Comparison of ENCODE assay signal across 12 cellular contexts in genomic region chr16:4347010-4347409, GRCh38. TPM values are rescaled to one million over a fixed set of nuclear protein-coding genes. Genes with fewer than 3 reads are reported as not detected.
DNase-seq lines count a peak whose midpoint lies in the region; ATAC-seq, FAIRE-seq and TF ChIP-seq lines count a peak whose summit lies in the region.
"Had no signal": no experiment of that assay in that cellular context is flagged by ENCODE, and none has a peak within 500 bp of the region (broad histone marks: within the 10 kb centered on the region; RNA-seq: fewer than 3 reads in every experiment).

No MANE protein-coding gene starts in this region.

- DNase-seq in stimulated activated naive CD8-positive, alpha-beta T cell treated with anti-CD3 and anti-CD28 coated beads, Interleukin-15, Interleukin-2, amounts not matched to agents 100 U/mL and 50 U/mL, for 24 hours, result no peak
- DNase-seq in activated CD8-positive, alpha-beta T cell treated with anti-CD3 and anti-CD28 coated beads, Interleukin-2, amount 10 ng/mL, durations not matched to agents 7 days and 5 days, result no peak
- DNase-seq in lung (ENCODE audit: low spot score) (peak; percentile 60), SJCRH30 (no peak), NCI-H526 (lab: John Stamatoyannopoulos, UW) (no peak), urothelium cell line (ENCODE audit: low spot score) (no peak), dedifferentiated amniotic fluid mesenchymal stem cell (ENCODE audit: extremely low spot score) (no peak)
- DNase-seq: effector CD4-positive, alpha-beta T cell; NCI-H2081 treated with DMSO at 0.1 percent for 48 hours; uterus had no signal

- no peak overlapping the region for H3K4me3 Mint-ChIP-seq in stimulated activated naive CD8-positive, alpha-beta T cell treated with anti-CD3 and anti-CD28 coated beads, Interleukin-15, Interleukin-2, amounts not matched to agents 100 ng/mL and 50 ng/mL, for 24 hours
- H3K4me3 Mint-ChIP-seq in activated CD8-positive, alpha-beta T cell treated with anti-CD3 and anti-CD28 coated beads, Interleukin-2, amount 10 ng/mL, durations not matched to agents 7 days and 5 days, result no peak overlapping the region

- H3K36me3 ChIP-seq in lung (ENCODE audit: control insufficient read depth in 2 of 2, insufficient read depth in 2 of 2, low read length in 2 of 2) (peaks cover 0 to 3% of the 10 kb centered on the region in 2 donors), SJCRH30 (no peaks in the 10 kb centered on the region)
- H3K36me3 ChIP-seq: uterus had no signal

- H3K4me1 ChIP-seq in lung (ENCODE audit: control insufficient read depth in 2 of 2, insufficient read depth in 2 of 2, low read length in 2 of 2), result peaks cover 0 to 19% of the 10 kb centered on the region in 2 donors
- H3K4me1 ChIP-seq in SJCRH30, result 0 out of 2 replicates have a peak, but pooled peaks cover 2% of the 10 kb centered on the region
- H3K4me1 ChIP-seq: uterus had no signal

- FAIRE-seq in urothelium cell line (lab: Jason Lieb, UNC), result no peak
- FAIRE-seq: GM12891 had no signal

- no peaks in the 10 kb centered on the region for H3K27me3 ChIP-seq in lung (ENCODE audit: control insufficient read depth, insufficient read depth)
- H3K27me3 ChIP-seq in SJCRH30, result no peaks in the 10 kb centered on the region
- H3K27me3 ChIP-seq: uterus had no signal

- H3K36me3 Mint-ChIP-seq in stimulated activated naive CD8-positive, alpha-beta T cell treated with anti-CD3 and anti-CD28 coated beads, Interleukin-15, Interleukin-2, amounts not matched to agents 100 ng/mL and 50 ng/mL, for 24 hours (ENCODE audit: low read depth), result peaks cover 5% of the 10 kb centered on the region
- peaks cover 13% of the 10 kb centered on the region for H3K36me3 Mint-ChIP-seq in activated CD8-positive, alpha-beta T cell treated with anti-CD3 and anti-CD28 coated beads, Interleukin-2, amount 10 ng/mL, durations not matched to agents 7 days and 5 days (ENCODE audit: low read depth)

- no peaks in the 10 kb centered on the region for H3K9me3 Mint-ChIP-seq in stimulated activated naive CD8-positive, alpha-beta T cell treated with anti-CD3 and anti-CD28 coated beads, Interleukin-15, Interleukin-2, amounts not matched to agents 100 ng/mL and 50 ng/mL, for 24 hours
- no peaks in the 10 kb centered on the region for H3K9me3 Mint-ChIP-seq in activated CD8-positive, alpha-beta T cell treated with anti-CD3 and anti-CD28 coated beads, Interleukin-2, amount 10 ng/mL, durations not matched to agents 7 days and 5 days (ENCODE audit: insufficient read depth)

- no peaks in the 10 kb centered on the region for H3K9me3 ChIP-seq in lung (ENCODE audit: control insufficient read depth in 2 of 2, insufficient read depth in 1 of 2, low read length in 1 of 2)
- H3K9me3 ChIP-seq in SJCRH30 (replicated peaks), result no peaks in the 10 kb centered on the region
- H3K9me3 ChIP-seq: uterus had no signal

- H3K27ac ChIP-seq in lung (ENCODE audit: low read depth in 1 of 2, low read length in 1 of 2) (peak overlapping the region in 1 of 2 donors; percentile 85), SJCRH30 (no peak overlapping the region)
- H3K27ac ChIP-seq: uterus had no signal

- no peaks in the 10 kb centered on the region for H3K27me3 Mint-ChIP-seq in stimulated activated naive CD8-positive, alpha-beta T cell treated with anti-CD3 and anti-CD28 coated beads, Interleukin-15, Interleukin-2, amounts not matched to agents 100 ng/mL and 50 ng/mL, for 24 hours
- H3K27me3 Mint-ChIP-seq in activated CD8-positive, alpha-beta T cell treated with anti-CD3 and anti-CD28 coated beads, Interleukin-2, amount 10 ng/mL, durations not matched to agents 7 days and 5 days (ENCODE audit: low read depth), result no peaks in the 10 kb centered on the region

- H3K4me1 Mint-ChIP-seq in stimulated activated naive CD8-positive, alpha-beta T cell treated with anti-CD3 and anti-CD28 coated beads, Interleukin-15, Interleukin-2, amounts not matched to agents 100 ng/mL and 50 ng/mL, for 24 hours (ENCODE audit: low read depth), result peaks cover 33% of the 10 kb centered on the region
- H3K4me1 Mint-ChIP-seq in activated CD8-positive, alpha-beta T cell treated with anti-CD3 and anti-CD28 coated beads, Interleukin-2, amount 10 ng/mL, durations not matched to agents 7 days and 5 days (ENCODE audit: low read depth), result peaks cover 23% of the 10 kb centered on the region

- POLR2A ChIA-PET in activated CD8-positive, alpha-beta T cell treated with anti-CD3 and anti-CD28 coated beads, Interleukin-2, amount 10 ng/mL, durations not matched to agents 7 days and 5 days (lab: Charles Lee), result interaction anchor here (1.2 kb wide), 1 partner anchor 78 kb away, joined by 3 read pairs; no protein-coding TSS in a partner anchor

- H3K27ac Mint-ChIP-seq in stimulated activated naive CD8-positive, alpha-beta T cell treated with anti-CD3 and anti-CD28 coated beads, Interleukin-15, Interleukin-2, amounts not matched to agents 100 ng/mL and 50 ng/mL, for 24 hours, result peak overlapping the region; percentile 19
- peak overlapping the region; percentile 39 for H3K27ac Mint-ChIP-seq in activated CD8-positive, alpha-beta T cell treated with anti-CD3 and anti-CD28 coated beads, Interleukin-2, amount 10 ng/mL, durations not matched to agents 7 days and 5 days

- TF ChIP-seq CTCF in lung (IDR thresholded peaks at IDR 0.05; ENCODE audit: control extremely low read depth, extremely low read depth), result no peak

- 33 to 44% methylated on average over 8 of the region's 8 CpGs for WGBS in lung, 2 donors

- ATAC-seq in stimulated activated naive CD8-positive, alpha-beta T cell treated with anti-CD3 and anti-CD28 coated beads, Interleukin-15, Interleukin-2, amounts not matched to agents 100 U/mL and 50 U/mL, for 24 hours, result no peak
- no peak for ATAC-seq in activated CD8-positive, alpha-beta T cell treated with anti-CD3 and anti-CD28 coated beads, Interleukin-2, amount 10 ng/mL, durations not matched to agents 7 days and 5 days
- no peak for ATAC-seq in lung (ENCODE audit: insufficient read depth, low FRiP score)

- H3K4me3 ChIP-seq in lung (no peak overlapping the region), SJCRH30 (no peak overlapping the region)
- H3K4me3 ChIP-seq: uterus had no signal

- CTCF ChIA-PET in activated CD8-positive, alpha-beta T cell treated with anti-CD3 and anti-CD28 coated beads, Interleukin-2, amount 10 ng/mL, durations not matched to agents 7 days and 5 days (lab: Charles Lee), result interaction anchor here (0.7 to 1.2 kb wide), 2 partner anchors 19 to 193 kb away, joined by 3 to 6 read pairs; no protein-coding TSS in a partner anchor

RNA-seq across cellular contexts. Expression of gene PAM16, which starts 4.1 kb away (rescaled TPM):
- 10 to 100 TPM; 33.3 to 40.3 TPM for total RNA-seq in activated CD8-positive, alpha-beta T cell treated with anti-CD3 and anti-CD28 coated beads, Interleukin-2, amount 10 ng/mL, durations not matched to agents 7 days and 5 days
- total RNA-seq in lung, result 10 to 100 TPM; 23.0 to 55.2 TPM
- 100 to 1,000 TPM in 1 of 2 donors, 10 to 100 TPM in 1; 62.2 to 183 TPM for polyA plus RNA-seq in lung
- 21.8 and 28.9 TPM in 2 replicates for total RNA-seq in SJCRH30 (2014; rRNA removed; shearing (Covaris generic))

RNA-seq across cellular contexts. Expression of gene VASN, which starts 24.6 kb away (rescaled TPM):
- not detected for total RNA-seq in activated CD8-positive, alpha-beta T cell treated with anti-CD3 and anti-CD28 coated beads, Interleukin-2, amount 10 ng/mL, durations not matched to agents 7 days and 5 days
- 10 to 100 TPM; 32.9 to 42.9 TPM for total RNA-seq in lung
- 10 to 100 TPM; 18.8 to 29.6 TPM for polyA plus RNA-seq in lung
- 0.18 and 0.28 TPM in 2 replicates for total RNA-seq in SJCRH30 (2014; rRNA removed; shearing (Covaris generic))

RNA-seq across cellular contexts. Expression of gene GLIS2, which starts 31.1 kb away (rescaled TPM):
- total RNA-seq in activated CD8-positive, alpha-beta T cell treated with anti-CD3 and anti-CD28 coated beads, Interleukin-2, amount 10 ng/mL, durations not matched to agents 7 days and 5 days, result under 1 TPM; 0.16 TPM
- total RNA-seq in lung, result 10 to 100 TPM in 1 of 2 donors, 1 to 10 TPM in 1; 8.8 to 25.5 TPM
- 10 to 100 TPM; 14.8 to 15.1 TPM for polyA plus RNA-seq in lung
- 1.6 and 1.9 TPM in 2 replicates for total RNA-seq in SJCRH30 (2014; rRNA removed; shearing (Covaris generic))

Comparison
In these comparisons a context has a peak if more than half of its experiments do, and no peak if none do; other contexts are left out.
1. RNA of gene VASN, which starts 24.6 kb away (total RNA-seq): 32.9 to 42.9 TPM in lung; 0.18 to 0.28 TPM in SJCRH30 and not detected in activated CD8-positive, alpha-beta T cell treated with anti-CD3 and anti-CD28 coated beads, Interleukin-2, amount 10 ng/mL, durations not matched to agents 7 days and 5 days; every median in the first group is over 10 times any median in the second.